ENCODE assay signal across 8 cellular contexts in the genomic region with DNA sequence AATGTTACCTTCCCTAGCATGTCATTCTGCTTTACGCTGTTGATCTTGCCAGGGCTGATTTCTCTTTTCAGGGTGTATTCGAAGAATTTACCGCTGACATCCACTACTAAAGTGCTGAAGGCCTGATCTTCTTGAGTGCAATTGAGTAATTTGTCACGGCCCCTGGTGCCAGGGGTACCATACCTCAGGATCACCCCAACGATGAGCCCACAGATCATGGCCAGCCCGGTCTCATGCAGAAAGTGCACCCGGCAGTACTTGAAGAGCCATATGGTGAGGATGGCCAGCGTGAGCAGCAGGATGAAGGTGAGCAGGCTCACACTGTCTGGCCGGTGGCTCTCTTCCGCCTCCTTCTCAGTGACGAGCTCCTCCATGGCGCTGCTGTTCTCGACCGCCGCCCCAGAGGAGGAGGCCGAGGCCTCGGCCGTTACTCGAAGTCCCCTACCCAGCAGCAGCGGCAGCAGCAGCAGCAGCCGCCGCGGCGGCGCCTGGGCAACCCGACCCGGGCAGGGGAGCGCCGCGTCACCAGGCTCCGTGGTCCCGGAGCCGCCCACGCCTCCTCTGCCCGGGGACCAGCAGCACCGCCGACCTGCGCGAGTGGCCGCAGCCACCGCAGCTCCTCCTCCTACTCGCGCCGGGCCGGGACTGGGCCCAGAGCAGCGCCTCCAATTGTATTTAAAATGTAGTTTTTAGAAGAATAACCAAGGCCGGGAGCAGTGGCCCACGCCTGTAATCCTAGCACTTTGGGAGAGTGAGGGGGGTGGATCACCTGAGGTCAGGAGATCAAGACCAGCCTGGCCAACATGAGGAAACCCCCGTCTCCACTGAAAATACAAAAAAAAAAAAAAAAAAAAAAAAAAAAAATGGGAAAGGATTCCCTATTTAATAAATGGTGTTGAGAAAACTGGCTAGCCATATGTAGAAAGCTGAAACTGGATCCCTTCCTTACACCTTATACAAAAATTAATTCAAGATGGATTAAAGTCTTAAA. TPM values are rescaled to one million over a fixed set of nuclear protein-coding genes. Genes with fewer than 3 reads are reported as not detected.
DNase-seq lines count a peak whose midpoint lies in the region; ATAC-seq and TF ChIP-seq lines count a peak whose summit lies in the region.

No MANE protein-coding gene starts in this region.

- TF ChIP-seq CTCF in GM10266 (IDR thresholded peaks at IDR 0.05; ENCODE audit: control insufficient read depth, insufficient read depth, low read depth, missing control alignments) (no peak), HL-60 (IDR thresholded peaks at IDR 0.05; ENCODE audit: insufficient read depth, low read length) (no peak), glutamatergic neuron (IDR thresholded peaks at IDR 0.05; ENCODE audit: partially characterized antibody, unreplicated experiment) (no peak), osteocyte (IDR thresholded peaks at IDR 0.05) (no peak)

- ATAC-seq in HG02970 (IDR thresholded peaks at IDR 0.05; ENCODE audit: low FRiP score, unreplicated experiment) (no peak), GM21717 (IDR thresholded peaks at IDR 0.05; ENCODE audit: unreplicated experiment) (no peak), GM21528 (IDR thresholded peaks at IDR 0.05; ENCODE audit: low FRiP score, unreplicated experiment) (no peak)

- intact Hi-C loops in activated T-helper 1 cell treated with anti-CD3 and anti-CD28 coated beads, Interleukin-12 subunit alpha, Interleukin-12 subunit beta, Interleukin-2, Interleukin-4 antibody, amounts not matched to agents 30 ng/mL and 10 ng/mL and 1 ng/mL, durations not matched to agents 14 hours and 24 hours and 36 hours (cut with micrococcal nuclease), result no loop called here

- no peaks in the 10 kb centered on the region for H3K9me3 Mint-ChIP-seq in activated T-helper 1 cell treated with anti-CD3 and anti-CD28 coated beads, Interleukin-12 subunit alpha, Interleukin-12 subunit beta, Interleukin-2, Interleukin-4 antibody, amounts not matched to agents 30 ng/mL and 10 ng/mL and 1 ng/mL, durations not matched to agents 14 hours and 24 hours and 36 hours
- H3K9me3 Mint-ChIP-seq in glutamatergic neuron (ENCODE audit: unreplicated experiment), result peaks cover 15% of the 10 kb centered on the region
- no peaks in the 10 kb centered on the region for H3K9me3 Mint-ChIP-seq in osteocyte (ENCODE audit: unreplicated experiment)

- H3K4me3 Mint-ChIP-seq in activated T-helper 1 cell treated with anti-CD3 and anti-CD28 coated beads, Interleukin-12 subunit alpha, Interleukin-12 subunit beta, Interleukin-2, Interleukin-4 antibody, amounts not matched to agents 30 ng/mL and 10 ng/mL and 1 ng/mL, durations not matched to agents 14 hours and 24 hours and 36 hours, result peak overlapping the region; percentile 57
- H3K4me3 Mint-ChIP-seq in glutamatergic neuron (ENCODE audit: unreplicated experiment), result peak overlapping the region; percentile 76
- peak overlapping the region; percentile 45 for H3K4me3 Mint-ChIP-seq in osteocyte (ENCODE audit: unreplicated experiment)

- H3K4me3 ChIP-seq in HL-60 (replicated peaks; ENCODE audit: insufficient read depth, low read length), result peak overlapping the region; percentile 37

- H3K27ac ChIP-seq in HL-60 (replicated peaks), result no peak overlapping the region

- DNase-seq in GM10266 (ENCODE audit: extremely low spot score) (peak; percentile 40), HL-60 (ENCODE audit: low read depth in 1 of 2, low spot score in 1 of 2) (peak in 1 of 2 experiments; percentile 22), glutamatergic neuron (peak; percentile 42), osteocyte (ENCODE audit: extremely low spot score, unreplicated experiment) (no peak)
- peak; percentile 1 for DNase-seq in activated T-helper 1 cell treated with anti-CD3 and anti-CD28 coated beads, Interleukin-12 subunit alpha, Interleukin-12 subunit beta, Interleukin-2, Interleukin-4 antibody, amounts not matched to agents 30 ng/mL and 10 ng/mL and 1 ng/mL, durations not matched to agents 14 hours and 24 hours and 36 hours (ENCODE audit: low spot score)

- H3K4me1 Mint-ChIP-seq in activated T-helper 1 cell treated with anti-CD3 and anti-CD28 coated beads, Interleukin-12 subunit alpha, Interleukin-12 subunit beta, Interleukin-2, Interleukin-4 antibody, amounts not matched to agents 30 ng/mL and 10 ng/mL and 1 ng/mL, durations not matched to agents 14 hours and 24 hours and 36 hours (ENCODE audit: low read depth), result peaks cover 10% of the 10 kb centered on the region
- H3K4me1 Mint-ChIP-seq in glutamatergic neuron (ENCODE audit: low read depth, unreplicated experiment) (peaks cover 24% of the 10 kb centered on the region), osteocyte (ENCODE audit: unreplicated experiment) (no peaks in the 10 kb centered on the region)

- H3K27ac Mint-ChIP-seq in activated T-helper 1 cell treated with anti-CD3 and anti-CD28 coated beads, Interleukin-12 subunit alpha, Interleukin-12 subunit beta, Interleukin-2, Interleukin-4 antibody, amounts not matched to agents 30 ng/mL and 10 ng/mL and 1 ng/mL, durations not matched to agents 14 hours and 24 hours and 36 hours, result no peak overlapping the region
- H3K27ac Mint-ChIP-seq in glutamatergic neuron (ENCODE audit: unreplicated experiment) (peak overlapping the region; percentile 52), osteocyte (ENCODE audit: unreplicated experiment) (no peak overlapping the region)

- peaks cover 29% of the 10 kb centered on the region for H3K27me3 ChIP-seq in HL-60 (ENCODE audit: insufficient read depth, poor library complexity, severe bottlenecking)

- no peaks in the 10 kb centered on the region for H3K36me3 Mint-ChIP-seq in activated T-helper 1 cell treated with anti-CD3 and anti-CD28 coated beads, Interleukin-12 subunit alpha, Interleukin-12 subunit beta, Interleukin-2, Interleukin-4 antibody, amounts not matched to agents 30 ng/mL and 10 ng/mL and 1 ng/mL, durations not matched to agents 14 hours and 24 hours and 36 hours (ENCODE audit: low read depth)
- no peaks in the 10 kb centered on the region for H3K36me3 Mint-ChIP-seq in glutamatergic neuron (ENCODE audit: unreplicated experiment)
- H3K36me3 Mint-ChIP-seq in osteocyte (ENCODE audit: unreplicated experiment), result no peaks in the 10 kb centered on the region

- peaks cover 25% of the 10 kb centered on the region for H3K27me3 Mint-ChIP-seq in activated T-helper 1 cell treated with anti-CD3 and anti-CD28 coated beads, Interleukin-12 subunit alpha, Interleukin-12 subunit beta, Interleukin-2, Interleukin-4 antibody, amounts not matched to agents 30 ng/mL and 10 ng/mL and 1 ng/mL, durations not matched to agents 14 hours and 24 hours and 36 hours (ENCODE audit: insufficient read depth)
- H3K27me3 Mint-ChIP-seq in glutamatergic neuron (ENCODE audit: unreplicated experiment) (peaks cover 5% of the 10 kb centered on the region), osteocyte (ENCODE audit: unreplicated experiment) (no peaks in the 10 kb centered on the region)

RNA-seq across cellular contexts. Expression of gene TMPO, which starts 58.5 kb away (rescaled TPM):
- total RNA-seq in activated T-helper 1 cell treated with anti-CD3 and anti-CD28 coated beads, Interleukin-12 subunit alpha, Interleukin-12 subunit beta, Interleukin-2, Interleukin-4 antibody, amounts not matched to agents 30 ng/mL and 10 ng/mL and 1 ng/mL, durations not matched to agents 14 hours and 24 hours and 36 hours, result 314 and 321 TPM in 2 replicates
- total RNA-seq in glutamatergic neuron (ENCODE audit: unreplicated experiment), result 80.2 TPM
- total RNA-seq in osteocyte, result 53.8 and 59.3 TPM in 2 replicates
